8 cellular contexts compared by ENCODE assay signal in the genomic region with DNA sequence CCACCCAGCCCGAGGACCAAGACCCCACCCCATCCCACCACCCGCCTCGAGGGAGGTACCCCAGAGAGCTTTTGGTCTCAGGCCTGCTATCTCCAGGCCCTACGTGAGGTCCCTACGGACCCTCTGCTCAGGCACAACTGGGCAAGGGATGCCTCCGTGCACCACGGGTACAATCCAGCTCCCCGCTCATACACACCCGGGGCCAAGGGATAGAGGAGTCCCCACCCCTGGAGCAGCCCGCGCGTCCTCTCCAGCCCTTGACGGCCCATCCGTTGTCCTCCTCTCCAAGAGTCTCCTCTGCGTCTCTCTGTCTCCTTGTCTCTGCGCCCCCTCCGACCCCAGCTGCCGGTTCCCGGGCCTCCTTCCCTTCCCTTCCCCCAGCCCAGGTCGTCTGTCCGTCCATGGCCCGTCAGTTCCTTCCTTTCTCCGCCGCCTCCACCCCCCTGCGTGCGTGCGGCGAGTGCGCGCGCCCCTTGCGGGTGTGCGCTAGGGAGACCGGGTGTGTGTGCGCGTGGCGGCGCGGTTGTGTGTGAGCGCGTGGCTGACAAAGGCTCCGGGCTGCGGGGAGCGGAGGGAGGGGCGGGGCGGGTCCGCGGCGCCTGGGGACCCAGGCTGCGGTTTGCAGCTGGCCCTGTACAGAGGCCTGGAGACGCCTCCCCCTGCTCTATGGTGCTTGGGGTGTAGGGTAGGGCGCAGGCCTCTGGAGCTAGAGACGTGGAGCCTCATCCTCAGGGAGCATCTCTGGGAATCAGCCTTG. TPM values are rescaled to one million over a fixed set of nuclear protein-coding genes. Genes with fewer than 3 reads are reported as not detected.
DNase-seq lines count a peak whose midpoint lies in the region; ATAC-seq and TF ChIP-seq lines count a peak whose summit lies in the region.

No MANE protein-coding gene starts in this region.

- TF ChIP-seq POLR2A in tibial nerve (IDR thresholded peaks at IDR 0.05), result no peak

- DNase-seq in GM20000 (ENCODE audit: low spot score) (peak; percentile 55), OCI-LY7 (ENCODE audit: low spot score) (no peak), dorsolateral prefrontal cortex (peak; percentile 26 to 80 (median 68)), mucosa of descending colon (peak in 1 of 3 donors; percentile 46), tibial nerve (ENCODE audit: low spot score in 2 of 2) (no peak), osteoblast (ENCODE audit: insufficient read length, low spot score, missing footprints) (no peak)

- no peak for TF ChIP-seq EP300 in tibial nerve (IDR thresholded peaks at IDR 0.05)

- no peaks in the 10 kb centered on the region for H4K20me1 ChIP-seq in OCI-LY7 (ENCODE audit: insufficient read depth, low read length)
- peaks cover 3% of the 10 kb centered on the region for H4K20me1 ChIP-seq in osteoblast (ENCODE audit: insufficient read depth, low read length)

- no TSS peak for BruUV-seq in OCI-LY7 (replicated peaks; lab: Mats Ljungman, UMichigan)

- H3K9me3 ChIP-seq in OCI-LY7 (ENCODE audit: low read length), result no peaks in the 10 kb centered on the region
- no peaks in the 10 kb centered on the region for H3K9me3 ChIP-seq in mucosa of descending colon
- H3K9me3 ChIP-seq in tibial nerve, result no peaks in the 10 kb centered on the region
- no peaks in the 10 kb centered on the region for H3K9me3 ChIP-seq in osteoblast (ENCODE audit: low read depth, low read length)

- ATAC-seq in mucosa of descending colon (peak; percentile 27), HG03571 (IDR thresholded peaks at IDR 0.05; ENCODE audit: unreplicated experiment) (no peak), HG03097 (IDR thresholded peaks at IDR 0.05; ENCODE audit: low FRiP score, unreplicated experiment) (no peak)

- H3K79me2 ChIP-seq in OCI-LY7 (ENCODE audit: insufficient read depth, low read depth, low read length) (no peaks in the 10 kb centered on the region), osteoblast (ENCODE audit: insufficient read depth, low read length) (no peaks in the 10 kb centered on the region)

- intact Hi-C loops in OCI-LY7 (cut with micrococcal nuclease; ENCODE audit: unreplicated experiment), result no loop called here
- intact Hi-C loops in dorsolateral prefrontal cortex (cut with DNase I), result loop anchor here (1.0 to 10.0 kb wide), 4 partner anchors 35 to 77 kb away; no protein-coding TSS in a partner anchor
- intact Hi-C loops in mucosa of descending colon (cut with DNase I, micrococcal nuclease), result no loop called here

- POLR2A ChIA-PET in OCI-LY7 (lab: Charles Lee), result interaction anchor here (1.2 kb wide), 1 partner anchor 16 kb away, joined by 3 read pairs; no protein-coding TSS in a partner anchor

- H3K36me3 ChIP-seq in OCI-LY7 (ENCODE audit: insufficient read depth, low read length) (no peaks in the 10 kb centered on the region), mucosa of descending colon (ENCODE audit: low read depth) (no peaks in the 10 kb centered on the region), tibial nerve (no peaks in the 10 kb centered on the region), osteoblast (ENCODE audit: insufficient read depth, low read length) (no peaks in the 10 kb centered on the region)

- H2AFZ ChIP-seq in OCI-LY7 (ENCODE audit: low read length) (no peak overlapping the region), osteoblast (ENCODE audit: low read length) (no peak overlapping the region)

- H3K9me2 ChIP-seq in OCI-LY7 (ENCODE audit: insufficient read depth, low read length), result no peaks in the 10 kb centered on the region

- H3K27me3 ChIP-seq in dorsolateral prefrontal cortex (peaks cover 0 to 4% (median 0%) of the 10 kb centered on the region in 45 donors), tibial nerve (peaks cover 0 to 48% of the 10 kb centered on the region in 2 donors), osteoblast (ENCODE audit: insufficient read depth, low read length) (peaks cover 33% of the 10 kb centered on the region)

- CTCF ChIA-PET in OCI-LY7 (lab: Charles Lee; ENCODE audit: unreplicated experiment), result no interaction called here

- H3K27ac ChIP-seq in OCI-LY7 (ENCODE audit: low read depth, low read length, poor library complexity, severe bottlenecking) (no peak overlapping the region), dorsolateral prefrontal cortex (peak overlapping the region in 57 of 59 donors; percentile 18 to 88 (median 77)), tibial nerve (peak overlapping the region in 1 of 4 donors; percentile 12), osteoblast (ENCODE audit: low read depth, low read length) (no peak overlapping the region)

- H3K4me3 ChIP-seq in OCI-LY7 (ENCODE audit: low read depth, low read length, poor library complexity, severe bottlenecking) (peak overlapping the region; percentile 52), dorsolateral prefrontal cortex (peak overlapping the region; percentile 54 to 89 (median 71)), mucosa of descending colon (no peak overlapping the region), tibial nerve (peak overlapping the region; percentile 7 to 52 (median 31)), osteoblast (ENCODE audit: insufficient read depth, low read length) (no peak overlapping the region)

- 0 to 1% methylated on average over 45 to 51 of the region's 53 CpGs for WGBS in tibial nerve, 2 donors

- peaks cover 53% of the 10 kb centered on the region for H3K4me1 ChIP-seq in OCI-LY7 (ENCODE audit: insufficient read depth, low read length, poor library complexity, severe bottlenecking)
- peaks cover 10% of the 10 kb centered on the region for H3K4me1 ChIP-seq in mucosa of descending colon (ENCODE audit: low read depth)
- H3K4me1 ChIP-seq in tibial nerve, result peaks cover 0 to 28% (median 11%) of the 10 kb centered on the region in 4 donors
- no peaks in the 10 kb centered on the region for H3K4me1 ChIP-seq in osteoblast (ENCODE audit: insufficient read depth, low read length)

- H3K4me2 ChIP-seq in OCI-LY7 (ENCODE audit: low read length), result peak overlapping the region; percentile 60
- no peak overlapping the region for H3K4me2 ChIP-seq in osteoblast (ENCODE audit: insufficient read depth, low read length)

- TF ChIP-seq CTCF in GM20000 (IDR thresholded peaks at IDR 0.05; ENCODE audit: extremely low read depth, missing control alignments) (no peak), OCI-LY7 (conservative IDR thresholded peaks at IDR 0.05; ENCODE audit: low read length) (no peak), dorsolateral prefrontal cortex (IDR thresholded peaks at IDR 0.05 in 54 of 56, conservative IDR thresholded peaks at IDR 0.05 in 2 of 56; ENCODE audit: low read depth in 1 of 56, partially characterized antibody in 56 of 56) (peak in 21 of 56 donors; percentile 6 to 41 (median 20)), mucosa of descending colon (IDR thresholded peaks at IDR 0.05) (no peak), tibial nerve (IDR thresholded peaks at IDR 0.05) (no peak), osteoblast (IDR thresholded peaks at IDR 0.05; ENCODE audit: extremely low read depth, low read depth, low read length) (no peak)

RNA-seq across cellular contexts. Expression of gene SPNS2, which starts 0.9 kb away (rescaled TPM):
- 1.1 and 5.4 TPM in 2 replicates for total RNA-seq in OCI-LY7 (2014; rRNA removed; shearing (Covaris generic))
- total RNA-seq in OCI-LY7 (2022) (1.6 TPM in 2 replicates), dorsolateral prefrontal cortex (100 to 1,000 TPM in 4 of 120 experiments, 10 to 100 TPM in 116; 41.1 to 115 (median 69.7) TPM), mucosa of descending colon (10 to 100 TPM in 2 of 3 donors, 1 to 10 TPM in 1; 9.2 to 24.5 (median 11.0) TPM), tibial nerve (10 to 100 TPM in 3 of 4 donors, 1 to 10 TPM in 1; 5.4 to 49.8 (median 23.4) TPM), osteoblast (under 0.01 TPM in 2 replicates)

RNA-seq across cellular contexts. Expression of gene MYBBP1A, which starts 55.6 kb away (rescaled TPM):
- 137 and 142 TPM in 2 replicates for total RNA-seq in OCI-LY7 (2014; rRNA removed; shearing (Covaris generic))
- total RNA-seq in OCI-LY7 (2022) (106 and 131 TPM in 2 replicates), dorsolateral prefrontal cortex (100 to 1,000 TPM in 2 of 120 experiments, 10 to 100 TPM in 118; 49.9 to 110 (median 68.5) TPM), mucosa of descending colon (10 to 100 TPM; 32.7 to 41.4 (median 36.7) TPM), tibial nerve (100 to 1,000 TPM in 1 of 4 donors, 10 to 100 TPM in 3; 53.8 to 119 (median 54.4) TPM), osteoblast (47.1 and 49.2 TPM in 2 replicates)

Comparison
In these comparisons a context has a peak if more than half of its experiments do, and no peak if none do; other contexts are left out.
1. DNase-seq: peak in GM20000 (single experiment) and dorsolateral prefrontal cortex (10 of 10); none in OCI-LY7 (single experiment), tibial nerve (0 of 2) and osteoblast (single experiment).
2. H3K27ac ChIP-seq: peak in dorsolateral prefrontal cortex (57 of 59); none in OCI-LY7 (single experiment) and osteoblast (single experiment).
3. H3K4me3 ChIP-seq: peak in OCI-LY7 (single experiment), dorsolateral prefrontal cortex (59 of 59) and tibial nerve (4 of 4); none in mucosa of descending colon (single experiment) and osteoblast (single experiment).
4. intact Hi-C loops: an anchor here in dorsolateral prefrontal cortex (1.0 to 10.0 kb wide); none called in OCI-LY7 and mucosa of descending colon.